ENCODE assay signal across 8 cellular contexts in genomic region chr2:159286709-159287441, GRCh38. TPM values are rescaled to one million over a fixed set of nuclear protein-coding genes. Genes with fewer than 3 reads are reported as not detected.
DNase-seq lines count a peak whose midpoint lies in the region; TF ChIP-seq lines count a peak whose summit lies in the region.

No MANE protein-coding gene starts in this region.

- no peak overlapping the region for H3K14ac ChIP-seq in mesenchymal stem cell (ENCODE audit: low read length in 2 of 2)

- peak overlapping the region; percentile 62 for H3K4me3 ChIP-seq in effector memory CD4-positive, alpha-beta T cell (ENCODE audit: insufficient read depth, low read depth, low read length, poor library complexity, severe bottlenecking)
- peak overlapping the region; percentile 90 to 91 for H3K4me3 ChIP-seq in mesenchymal stem cell (ENCODE audit: insufficient read depth in 1 of 2, low read depth in 1 of 2, low read length in 2 of 2)

- H3K9ac ChIP-seq in mesenchymal stem cell (ENCODE audit: low read length): peak overlapping the region; percentile 95

- no peak overlapping the region for H2BK5ac ChIP-seq in mesenchymal stem cell (ENCODE audit: low read depth, low read length, poor library complexity, severe bottlenecking)

- H2BK15ac ChIP-seq in mesenchymal stem cell (ENCODE audit: low read depth, poor library complexity, severe bottlenecking): peak overlapping the region; percentile 12

- no peak overlapping the region for H2BK12ac ChIP-seq in mesenchymal stem cell (ENCODE audit: low read length in 2 of 2)

- H3K27me3 ChIP-seq in effector memory CD4-positive, alpha-beta T cell (replicated peaks; ENCODE audit: control insufficient read depth, insufficient read depth, low read length, poor library complexity, severe bottlenecking): no peaks in the 10 kb centered on the region
- H3K27me3 ChIP-seq in mesenchymal stem cell (ENCODE audit: control insufficient read depth in 1 of 2, insufficient read depth in 1 of 2, low read length in 2 of 2): no peaks in the 10 kb centered on the region

- peak overlapping the region; percentile 95 for H4K8ac ChIP-seq in mesenchymal stem cell (ENCODE audit: low read length)

- DNase-seq in COLO668 (lab: John Stamatoyannopoulos, UW; ENCODE audit: unreplicated experiment): peak; percentile 99
- peak; percentile 99 for DNase-seq in GM20000 (ENCODE audit: low spot score)
- peak; percentile 99 for DNase-seq in HT-29 (ENCODE audit: low spot score)
- peak; percentile 99 for DNase-seq in NK-92 treated with Interleukin-12 subunit alpha and Interleukin-12 subunit beta, amount 100 ng/mL, for 24 hours (lab: John Stamatoyannopoulos, UW)
- peak; percentile 94 to 95 for DNase-seq in activated CD8-positive, alpha-beta memory T cell treated with anti-CD3 and anti-CD28 coated beads for 4 hours (ENCODE audit: low read depth in 2 of 2)
- DNase-seq in effector memory CD4-positive, alpha-beta T cell: peak; percentile 97 to 98 (median 97)
- DNase-seq in mesenchymal stem cell: peak; percentile 95
- DNase-seq in stimulated activated CD8-positive, alpha-beta memory T cell treated with anti-CD3 and anti-CD28 coated beads, Interleukin-12 subunit alpha, Interleukin-12 subunit beta, amount 100 ng/mL, for 24 hours (ENCODE audit: extremely low read depth): peak; percentile 96

- H3K9me3 ChIP-seq in effector memory CD4-positive, alpha-beta T cell (ENCODE audit: control insufficient read depth, low read length): no peaks in the 10 kb centered on the region
- H3K9me3 ChIP-seq in mesenchymal stem cell (ENCODE audit: control insufficient read depth, low read length): no peaks in the 10 kb centered on the region

- no peak for TF ChIP-seq CTCF in GM20000 (IDR thresholded peaks at IDR 0.05; ENCODE audit: extremely low read depth, missing control alignments)

- H3K79me1 ChIP-seq in mesenchymal stem cell (replicated peaks; ENCODE audit: low read length, poor library complexity, severe bottlenecking): peaks cover 15% of the 10 kb centered on the region

- H3K27ac ChIP-seq in effector memory CD4-positive, alpha-beta T cell (ENCODE audit: insufficient read depth, low read length, poor library complexity, severe bottlenecking): peak overlapping the region; percentile 52
- H3K27ac ChIP-seq in mesenchymal stem cell (ENCODE audit: low read length, poor library complexity, severe bottlenecking): peak overlapping the region; percentile 81

- 1% methylated on average over 47 of the region's 50 CpGs for WGBS in mesenchymal stem cell

- peaks cover 14% of the 10 kb centered on the region for H3K4me1 ChIP-seq in effector memory CD4-positive, alpha-beta T cell (ENCODE audit: control insufficient read depth, insufficient read depth, low read length, poor library complexity, severe bottlenecking)
- H3K4me1 ChIP-seq in mesenchymal stem cell (ENCODE audit: control insufficient read depth, insufficient read depth, low read depth, low read length): peaks cover 4% of the 10 kb centered on the region

- H3K4me2 ChIP-seq in mesenchymal stem cell (ENCODE audit: low read length, poor library complexity, severe bottlenecking): peak overlapping the region; percentile 75

- no peak overlapping the region for H2AK5ac ChIP-seq in mesenchymal stem cell (ENCODE audit: low read length, severe bottlenecking)

- peak overlapping the region; percentile 29 to 91 for H3K4ac ChIP-seq in mesenchymal stem cell (ENCODE audit: low read depth in 1 of 2, low read length in 2 of 2)

- H2BK120ac ChIP-seq in mesenchymal stem cell (ENCODE audit: low read depth, low read length): no peak overlapping the region

- H3K18ac ChIP-seq in mesenchymal stem cell (ENCODE audit: low read depth in 1 of 2, low read length in 2 of 2): peak overlapping the region; percentile 91 to 96

- no peak overlapping the region for H3K23ac ChIP-seq in mesenchymal stem cell (ENCODE audit: low read length in 2 of 2)

- H2AFZ ChIP-seq in mesenchymal stem cell (ENCODE audit: low read depth, low read length): no peak overlapping the region

- peak overlapping the region; percentile 84 for H4K91ac ChIP-seq in mesenchymal stem cell (ENCODE audit: low read length)

- no peaks in the 10 kb centered on the region for H3K36me3 ChIP-seq in effector memory CD4-positive, alpha-beta T cell (ENCODE audit: control insufficient read depth, insufficient read depth, low read length)
- H3K36me3 ChIP-seq in mesenchymal stem cell (ENCODE audit: control insufficient read depth in 1 of 2, insufficient read depth in 2 of 2, low read depth in 1 of 2, low read length in 2 of 2): no peaks in the 10 kb centered on the region

RNA-seq across cellular contexts. Expression of gene WDSUB1, which starts 0.4 kb away (rescaled TPM):
- total RNA-seq in HT-29 (2014; rRNA removed; shearing (Covaris generic)): 5.1 TPM in 2 replicates
- 3.4 TPM for polyA plus RNA-seq in mesenchymal stem cell (2013, experiment 1 of 2)
- 4.4 TPM for polyA plus RNA-seq in mesenchymal stem cell (2013, experiment 2 of 2)

Comparison
In these comparisons a context has a peak if more than half of its experiments do, and no peak if none do; other contexts are left out.
1. Peak in every context shown above with its lines: DNase-seq, H3K4me3 ChIP-seq and H3K27ac ChIP-seq.